ENCODE assay signal across 26 cellular contexts in the genomic region with DNA sequence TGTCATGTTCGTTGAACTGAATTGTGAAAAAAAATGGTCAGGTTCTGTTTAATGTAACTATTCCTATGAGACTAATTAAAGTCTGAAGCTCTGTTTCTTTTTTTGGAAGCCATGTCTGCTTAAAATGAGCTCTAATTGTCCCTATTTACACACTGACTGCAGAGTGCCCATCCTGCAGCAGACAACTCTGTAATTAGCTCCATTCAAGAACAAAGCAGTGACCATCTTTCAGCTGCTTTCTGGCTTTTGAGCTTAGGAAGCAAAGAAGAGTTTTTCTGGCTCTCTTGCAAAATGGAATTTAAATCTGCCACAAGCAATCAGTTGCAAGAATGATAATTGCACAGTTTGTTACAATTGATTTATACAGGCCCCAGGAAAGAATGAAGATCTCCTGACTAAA.
DNase-seq lines count a peak whose midpoint lies in the region; ATAC-seq and TF ChIP-seq lines count a peak whose summit lies in the region.
"Had no signal": no experiment of that assay in that cellular context is flagged by ENCODE, and none has a peak within 500 bp of the region (broad histone marks: within the 10 kb centered on the region; RNA-seq: fewer than 3 reads in every experiment).

No MANE protein-coding gene starts in this region.

- no peaks in the 10 kb centered on the region for H3F3A ChIP-seq in neural cell (ENCODE audit: insufficient read depth, low read length, poor library complexity, severe bottlenecking)

- H2AFZ ChIP-seq in neural cell (ENCODE audit: low read depth, low read length) = no peak overlapping the region

- H3K27ac ChIP-seq in neural cell (ENCODE audit: low read length) = peak overlapping the region; percentile 10
- H3K27ac ChIP-seq: coronary artery, ovary, skin epidermis, upper lobe of right lung had no signal

- TF ChIP-seq CTCF in neural cell (IDR thresholded peaks at IDR 0.05; ENCODE audit: poor library complexity, severe bottlenecking) = no peak

- peak overlapping the region; percentile 6 for H3K4me2 ChIP-seq in neural cell (ENCODE audit: low read length)

- TF ChIP-seq EP300 in neural cell (conservative IDR thresholded peaks at IDR 0.05; ENCODE audit: poor library complexity, severe bottlenecking) = no peak

- no peak for TF ChIP-seq RAD21 in neural cell (conservative IDR thresholded peaks at IDR 0.05)

- H3K4me3 ChIP-seq in neural cell (ENCODE audit: low read length) = peak overlapping the region; percentile 11
- H3K4me3 ChIP-seq: coronary artery, mucosa of descending colon, ovary, skin epidermis, upper lobe of right lung had no signal

- no peaks in the 10 kb centered on the region for H3K27me3 ChIP-seq in neural cell (ENCODE audit: insufficient read depth, low read depth, low read length)
- H3K27me3 ChIP-seq: ovary had no signal

- H3K9me3 ChIP-seq in neural cell (ENCODE audit: low read length) = no peaks in the 10 kb centered on the region
- H3K9me3 ChIP-seq: mucosa of descending colon, ovary, upper lobe of right lung had no signal

- H3K9me2 ChIP-seq in neural cell (ENCODE audit: insufficient read depth, low read length) = no peaks in the 10 kb centered on the region

- no peaks in the 10 kb centered on the region for H4K20me1 ChIP-seq in neural cell (ENCODE audit: insufficient read depth)

- DNase-seq in EH (ENCODE audit: low read depth) = peak; percentile 21
- DNase-seq in NCI-H1436 treated with DMSO at 0.1 percent for 48 hours (lab: John Stamatoyannopoulos, UW) = peak; percentile 93
- peak; percentile 13 for DNase-seq in NCI-H345 (lab: John Stamatoyannopoulos, UW)
- no peak for DNase-seq in KG1 (lab: John Stamatoyannopoulos, UW)
- DNase-seq: activated CD4-positive, CD25-positive, alpha-beta regulatory T cell; activated CD8-positive, alpha-beta memory T cell treated with anti-CD3 and anti-CD28 coated beads, Interleukin-2, amount 10 ng/mL, durations not matched to agents 7 days and 5 days; activated gamma-delta T cell; activated T-cell treated with anti-CD3 and anti-CD28 coated beads, Interleukin-2, amount 50 U/mL, for 4 hours; C1 segment of cervical spinal cord; Calu3; caudate nucleus; effector memory CD8-positive, alpha-beta T cell; immature natural killer cell; mammary epithelial cell; mucosa of descending colon; natural killer cell; NCI-H226; NK-92 treated with Interleukin-12 subunit alpha and Interleukin-12 subunit beta, amount 100 ng/mL, for 24 hours; ovary; stimulated activated naive CD4-positive, alpha-beta T cell; upper lobe of right lung had no signal

- no peak for ATAC-seq in GM18861 (IDR thresholded peaks at IDR 0.05; ENCODE audit: unreplicated experiment)
- no peak for ATAC-seq in HG02678 (IDR thresholded peaks at IDR 0.05; ENCODE audit: unreplicated experiment)
- ATAC-seq: activated CD8-positive, alpha-beta memory T cell treated with anti-CD3 and anti-CD28 coated beads, Interleukin-2, amount 10 ng/mL, durations not matched to agents 7 days and 5 days; activated T-cell treated with anti-CD3 and anti-CD28 coated beads, Interleukin-2, amount 50 U/mL, for 4 hours; effector memory CD8-positive, alpha-beta T cell; mucosa of descending colon; natural killer cell; upper lobe of right lung had no signal

- no peaks in the 10 kb centered on the region for H3K36me3 ChIP-seq in neural cell (ENCODE audit: insufficient read depth, low read length)
- H3K36me3 ChIP-seq: ovary, upper lobe of right lung had no signal

- H3K79me2 ChIP-seq in neural cell (replicated peaks; ENCODE audit: insufficient read depth, low read length) = no peaks in the 10 kb centered on the region

- no peak overlapping the region for H3K9ac ChIP-seq in neural cell (ENCODE audit: low read length)

TF ChIP-seq in neural cell, 6 proteins besides CTCF, POLR2A, EP300 and RAD21:
- TF ChIP-seq SMC3 (conservative IDR thresholded peaks at IDR 0.05; ENCODE audit: poor library complexity) (no peak), TAF1 (IDR thresholded peaks at IDR 0.05; ENCODE audit: low read depth) (no peak), EZH2 (IDR thresholded peaks at IDR 0.05; ENCODE audit: borderline replicate concordance, insufficient read depth, low read length, poor library complexity, severe bottlenecking) (no peak), POLR2AphosphoS5 (IDR thresholded peaks at IDR 0.05) (no peak), MXI1 (conservative IDR thresholded peaks at IDR 0.05; ENCODE audit: poor library complexity, severe bottlenecking) (no peak)
- TF ChIP-seq, protein P1, sequence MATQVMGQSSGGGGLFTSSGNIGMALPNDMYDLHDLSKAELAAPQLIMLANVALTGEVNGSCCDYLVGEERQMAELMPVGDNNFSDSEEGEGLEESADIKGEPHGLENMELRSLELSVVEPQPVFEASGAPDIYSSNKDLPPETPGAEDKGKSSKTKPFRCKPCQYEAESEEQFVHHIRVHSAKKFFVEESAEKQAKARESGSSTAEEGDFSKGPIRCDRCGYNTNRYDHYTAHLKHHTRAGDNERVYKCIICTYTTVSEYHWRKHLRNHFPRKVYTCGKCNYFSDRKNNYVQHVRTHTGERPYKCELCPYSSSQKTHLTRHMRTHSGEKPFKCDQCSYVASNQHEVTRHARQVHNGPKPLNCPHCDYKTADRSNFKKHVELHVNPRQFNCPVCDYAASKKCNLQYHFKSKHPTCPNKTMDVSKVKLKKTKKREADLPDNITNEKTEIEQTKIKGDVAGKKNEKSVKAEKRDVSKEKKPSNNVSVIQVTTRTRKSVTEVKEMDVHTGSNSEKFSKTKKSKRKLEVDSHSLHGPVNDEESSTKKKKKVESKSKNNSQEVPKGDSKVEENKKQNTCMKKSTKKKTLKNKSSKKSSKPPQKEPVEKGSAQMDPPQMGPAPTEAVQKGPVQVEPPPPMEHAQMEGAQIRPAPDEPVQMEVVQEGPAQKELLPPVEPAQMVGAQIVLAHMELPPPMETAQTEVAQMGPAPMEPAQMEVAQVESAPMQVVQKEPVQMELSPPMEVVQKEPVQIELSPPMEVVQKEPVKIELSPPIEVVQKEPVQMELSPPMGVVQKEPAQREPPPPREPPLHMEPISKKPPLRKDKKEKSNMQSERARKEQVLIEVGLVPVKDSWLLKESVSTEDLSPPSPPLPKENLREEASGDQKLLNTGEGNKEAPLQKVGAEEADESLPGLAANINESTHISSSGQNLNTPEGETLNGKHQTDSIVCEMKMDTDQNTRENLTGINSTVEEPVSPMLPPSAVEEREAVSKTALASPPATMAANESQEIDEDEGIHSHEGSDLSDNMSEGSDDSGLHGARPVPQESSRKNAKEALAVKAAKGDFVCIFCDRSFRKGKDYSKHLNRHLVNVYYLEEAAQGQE (IDR thresholded peaks at IDR 0.05; ENCODE audit: borderline replicate concordance) = no peak
